ENCODE assay signal across 8 cellular contexts in the genomic region with DNA sequence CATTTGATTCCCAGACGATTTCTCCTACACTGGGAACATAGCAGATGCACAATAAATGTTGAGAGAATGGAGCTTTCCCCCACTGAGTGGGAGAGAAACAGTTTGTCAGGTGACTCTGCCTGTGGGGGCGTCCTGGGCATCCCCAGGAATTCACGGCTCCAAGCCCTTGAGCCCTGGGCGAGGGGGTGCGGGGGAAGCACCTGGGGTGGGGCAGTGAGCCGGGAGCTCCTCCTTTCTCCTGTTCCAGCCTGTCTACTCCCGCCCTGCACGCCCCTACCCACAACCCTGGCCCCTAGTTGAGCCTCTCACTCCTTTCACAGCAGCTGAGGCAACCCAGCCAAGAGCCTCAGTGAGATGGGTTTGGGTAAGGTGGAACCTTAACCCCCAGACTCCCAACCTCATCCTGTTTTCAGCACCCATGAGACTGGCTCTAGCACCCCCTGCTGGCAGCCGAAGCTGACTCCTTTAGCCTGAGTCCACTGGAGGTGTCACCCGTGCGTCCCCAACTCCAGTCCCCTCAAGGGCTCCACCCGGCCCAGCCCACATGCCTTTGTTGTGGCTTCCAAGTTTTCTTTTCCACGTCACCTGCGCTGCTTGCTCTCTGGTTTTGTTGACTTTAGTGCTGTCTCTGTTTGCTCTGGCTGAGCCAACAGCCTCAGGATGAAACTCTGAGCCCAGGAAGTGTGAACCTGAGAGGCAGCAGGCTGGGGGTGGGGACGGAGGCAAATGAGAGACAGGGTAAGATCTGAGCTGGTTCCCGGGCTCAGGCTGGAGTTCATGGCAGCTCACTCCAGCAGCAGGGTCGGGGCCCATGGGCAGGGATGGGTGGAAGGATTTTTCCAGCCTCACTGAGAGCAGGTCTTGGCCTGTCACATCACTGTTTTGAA. TPM values are rescaled to one million over a fixed set of nuclear protein-coding genes. Genes with fewer than 3 reads are reported as not detected.
DNase-seq lines count a peak whose midpoint lies in the region; ATAC-seq, FAIRE-seq and TF ChIP-seq lines count a peak whose summit lies in the region.

No MANE protein-coding gene starts in this region.

- peak overlapping the region; percentile 67 for H2AFZ ChIP-seq in mammary epithelial cell (ENCODE audit: low read depth, low read length)

- in situ Hi-C loops in mammary epithelial cell (cut with MboI; ENCODE audit: low sequenced_read_pairs in 2 of 2), result no loop called here

- DNase-seq in Ammon's horn (ENCODE audit: low spot score) (peak; percentile 41), MV-4-11 (lab: John Stamatoyannopoulos, UW) (peak; percentile 27), mammary epithelial cell (peak; percentile 76), kidney (peak; percentile 90), SW 1271 (lab: John Stamatoyannopoulos, UW) (no peak)
- peak; percentile 72 to 79 for DNase-seq in stimulated activated CD4-positive, alpha-beta T cell treated with anti-CD3 and anti-CD28 coated beads, Interleukin-4, amount 100 ng/mL, for 4 hours

- CTCF ChIA-PET in mammary epithelial cell (lab: Charles Lee; ENCODE audit: low non-redundant PET), result interaction anchor here (0.6 to 1.0 kb wide), 4 partner anchors 10 to 188 kb away, joined by 3 to 4 read pairs (median 4); no protein-coding TSS in a partner anchor

- intact Hi-C loops in mammary epithelial cell (cut with micrococcal nuclease) (no loop called here), kidney (cut with DNase I) (no loop called here)

- H3K4me1 ChIP-seq in mammary epithelial cell (ENCODE audit: insufficient read depth, low read length) (peaks cover 44% of the 10 kb centered on the region), kidney (ENCODE audit: control insufficient read depth in 1 of 2, insufficient read depth in 1 of 2, low read depth in 1 of 2, low read length in 2 of 2) (peaks cover 0 to 8% of the 10 kb centered on the region in 2 donors)

- FAIRE-seq in kidney (lab: Jason Lieb, UNC), result no peak

- peak overlapping the region; percentile 46 for H3K4me2 ChIP-seq in mammary epithelial cell (ENCODE audit: insufficient read depth, low read depth, low read length)

- H3K9ac ChIP-seq in mammary epithelial cell (ENCODE audit: insufficient read depth, low read length) (no peak overlapping the region), kidney (ENCODE audit: low read length in 2 of 2) (no peak overlapping the region)

- no peaks in the 10 kb centered on the region for H3K79me2 ChIP-seq in mammary epithelial cell (ENCODE audit: insufficient read depth, low read length)

- dilution Hi-C loops in mammary epithelial cell (cut with HindIII; ENCODE audit: low sequenced_read_pairs), result no loop called here

- H3K27ac ChIP-seq in mammary epithelial cell (ENCODE audit: insufficient read depth, low read depth, low read length) (no peak overlapping the region), kidney (ENCODE audit: low read depth in 2 of 2, low read length in 2 of 2) (no peak overlapping the region)

- H3K4me3 ChIP-seq in WI38 (ENCODE audit: low read depth, low read length) (no peak overlapping the region), mammary epithelial cell (replicated peaks in 1 of 3; ENCODE audit: insufficient read depth in 1 of 3, low read depth in 2 of 3, low read length in 3 of 3) (no peak overlapping the region), kidney (ENCODE audit: low read length in 2 of 2) (no peak overlapping the region)

- H3K9me3 ChIP-seq in mammary epithelial cell (replicated peaks; ENCODE audit: insufficient read depth, low read length), result no peaks in the 10 kb centered on the region
- H3K9me3 ChIP-seq in kidney (ENCODE audit: control insufficient read depth in 1 of 2, low read length in 2 of 2), result no peaks in the 10 kb centered on the region

- H3K36me3 ChIP-seq in mammary epithelial cell (ENCODE audit: insufficient read depth, low read length), result no peaks in the 10 kb centered on the region
- H3K36me3 ChIP-seq in kidney (ENCODE audit: control insufficient read depth in 1 of 2, insufficient read depth in 2 of 2, low read length in 2 of 2), result no peaks in the 10 kb centered on the region

- H4K20me1 ChIP-seq in mammary epithelial cell (ENCODE audit: insufficient read depth, low read length), result no peaks in the 10 kb centered on the region

- TF ChIP-seq CTCF in WI38 (IDR thresholded peaks at IDR 0.05; ENCODE audit: low read depth, low read length) (peak; percentile 75), mammary epithelial cell (conservative IDR thresholded peaks at IDR 0.05 in 1 of 2, IDR thresholded peaks at IDR 0.05 in 1 of 2; ENCODE audit: extremely low read depth in 1 of 2, insufficient read depth in 1 of 2, low read depth in 1 of 2, low read length in 2 of 2) (peak; percentile 67 to 75), kidney (IDR thresholded peaks at IDR 0.05; ENCODE audit: borderline replicate concordance, extremely low read depth, insufficient read depth) (peak; percentile 55)

- ATAC-seq in GM19328 (IDR thresholded peaks at IDR 0.05; ENCODE audit: unreplicated experiment), result peak; percentile 67

- H3K27me3 ChIP-seq in mammary epithelial cell (ENCODE audit: insufficient read depth, low read length), result no peaks in the 10 kb centered on the region

- no TSS peak for BruUV-seq in mammary epithelial cell (replicated peaks; lab: Mats Ljungman, UMichigan)

- WGBS in mammary epithelial cell (ENCODE audit: low coverage, missing lambda C conversion rate), result 11% methylated on average over 9 of the region's 17 CpGs

RNA-seq across cellular contexts. Expression of gene AQP7, which starts 13.0 kb away (rescaled TPM):
- total RNA-seq in mammary epithelial cell, result under 1 TPM in 1 of 2 donors, not detected in 1; 0.56 TPM
- not detected for polyA plus RNA-seq in mammary epithelial cell
- polyA minus RNA-seq in mammary epithelial cell, result not detected
- 11.9 TPM for total RNA-seq in kidney
- polyA plus RNA-seq in kidney (ENCODE audit: insufficient read depth, low read depth, low replicate concordance), result 45.3 TPM

RNA-seq across cellular contexts. Expression of gene AQP3, which starts 32.0 kb away (rescaled TPM):
- total RNA-seq in mammary epithelial cell, result 10 to 100 TPM; 11.0 to 20.0 TPM
- polyA plus RNA-seq in mammary epithelial cell, result 38.7 TPM
- polyA minus RNA-seq in mammary epithelial cell, result 50.9 TPM
- total RNA-seq in kidney, result 135 TPM
- polyA plus RNA-seq in kidney (ENCODE audit: insufficient read depth, low read depth, low replicate concordance), result 401 TPM

RNA-seq across cellular contexts. Expression of gene NOL6, which starts 58.3 kb away (rescaled TPM):
- total RNA-seq in mammary epithelial cell, result 10 to 100 TPM; 34.2 to 59.0 TPM
- 51.8 TPM for polyA plus RNA-seq in mammary epithelial cell
- 107 TPM for polyA minus RNA-seq in mammary epithelial cell
- 32.8 TPM for total RNA-seq in kidney
- polyA plus RNA-seq in kidney (ENCODE audit: insufficient read depth, low read depth, low replicate concordance), result 10.8 TPM

Comparison
In these comparisons a context has a peak if more than half of its experiments do, and no peak if none do; other contexts are left out.
1. DNase-seq: peak in Ammon's horn (single experiment), MV-4-11 (single experiment), mammary epithelial cell (single experiment), kidney (single experiment) and stimulated activated CD4-positive, alpha-beta T cell treated with anti-CD3 and anti-CD28 coated beads, Interleukin-4, amount 100 ng/mL, for 4 hours (2 of 2); none in SW 1271 (0 of 2).
2. Peak in every context shown above with its lines, with median percentiles within 50 percentile points of each other: CTCF ChIP-seq.